17 cellular contexts compared by ENCODE assay signal in the genomic region with DNA sequence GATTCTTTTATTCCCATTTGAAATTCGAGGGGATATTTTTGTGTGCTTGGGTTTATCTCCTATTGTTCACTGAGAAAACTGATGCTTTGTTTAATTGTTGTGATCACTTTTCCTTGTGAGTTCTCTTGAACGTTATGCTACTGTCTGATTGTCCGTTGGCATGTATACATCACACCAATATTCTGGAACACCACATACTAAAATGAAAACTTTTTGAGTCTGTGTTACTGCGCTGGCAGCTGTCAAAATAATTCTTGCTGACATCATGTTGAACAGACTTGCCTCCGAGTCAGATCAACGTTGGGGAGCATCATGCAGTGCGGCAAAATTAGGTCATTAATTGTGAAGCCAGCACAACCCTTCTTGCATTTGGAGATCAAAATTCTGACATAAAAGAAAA. TPM values are rescaled to one million over a fixed set of nuclear protein-coding genes. Genes with fewer than 3 reads are reported as not detected.
"Had no signal": no experiment of that assay in that cellular context is flagged by ENCODE, and none has a peak within 500 bp of the region (broad histone marks: within the 10 kb centered on the region; RNA-seq: fewer than 3 reads in every experiment).

No MANE protein-coding gene starts in this region.

- DNase-seq: activated CD4-positive, alpha-beta T cell treated with anti-CD3 and anti-CD28 coated beads, Interleukin-2, amount 50 U/mL, for 4 hours; activated CD4-positive, CD25-positive, alpha-beta regulatory T cell treated with anti-CD3 and anti-CD28 coated beads, Interleukin-2, amount 50 U/mL, for 72 hours; activated effector memory CD4-positive, alpha-beta T cell treated with anti-CD3 and anti-CD28 coated beads, Interleukin-2, amount 50 U/mL, for 16 hours; activated naive CD8-positive, alpha-beta T cell treated with anti-CD3 and anti-CD28 coated beads for 36 hours; activated T-cell treated with anti-CD3 and anti-CD28 coated beads, Interleukin-2, amount 50 U/mL, for 4 hours; brain microvascular endothelial cell; esophagus squamous epithelium; foreskin fibroblast; stimulated activated CD4-positive, alpha-beta T cell treated with anti-CD3 and anti-CD28 coated beads, Interleukin-4, amount 100 ng/mL, for 4 hours; SW 1271; T-helper 9 cell had no signal

- H3K36me3 ChIP-seq: brain microvascular endothelial cell, esophagus squamous epithelium, tibial nerve had no signal

- H3K36me3 Mint-ChIP-seq: activated naive CD8-positive, alpha-beta T cell treated with anti-CD3 and anti-CD28 coated beads for 36 hours had no signal

- H3K4me1 Mint-ChIP-seq: activated naive CD8-positive, alpha-beta T cell treated with anti-CD3 and anti-CD28 coated beads for 36 hours had no signal

- H3K4me3 Mint-ChIP-seq: activated naive CD8-positive, alpha-beta T cell treated with anti-CD3 and anti-CD28 coated beads for 36 hours; activated T-cell treated with anti-CD3 and anti-CD28 coated beads, Interleukin-2, amount 50 U/mL, for 4 hours had no signal

- ATAC-seq: activated T-cell treated with anti-CD3 and anti-CD28 coated beads, Interleukin-2, amount 50 U/mL, for 4 hours had no signal

- H3K9me3 ChIP-seq: esophagus squamous epithelium, tibial nerve had no signal

- H3K4me1 ChIP-seq: esophagus squamous epithelium, tibial nerve had no signal

- H3K27ac ChIP-seq: brain microvascular endothelial cell, esophagus squamous epithelium, skin epidermis, tibial nerve had no signal

- H3K27me3 ChIP-seq: brain microvascular endothelial cell, esophagus squamous epithelium, tibial nerve had no signal

- H3K4me3 ChIP-seq: esophagus squamous epithelium, skin epidermis, tibial nerve had no signal

- H3K9me3 Mint-ChIP-seq: activated T-cell treated with anti-CD3 and anti-CD28 coated beads, Interleukin-2, amount 50 U/mL, for 4 hours had no signal

- H3K27ac Mint-ChIP-seq: activated naive CD8-positive, alpha-beta T cell treated with anti-CD3 and anti-CD28 coated beads for 36 hours had no signal

RNA-seq across cellular contexts. Expression of gene CPB1, which starts 11.9 kb away (rescaled TPM):
- total RNA-seq: activated naive CD8-positive, alpha-beta T cell treated with anti-CD3 and anti-CD28 coated beads for 36 hours; chondrocyte; esophagus squamous epithelium; lung microvascular endothelial cell; renal cortical epithelial cell had no signal

RNA-seq across cellular contexts. Expression of gene CPA3, which starts 49.4 kb away (rescaled TPM):
- total RNA-seq: activated naive CD8-positive, alpha-beta T cell treated with anti-CD3 and anti-CD28 coated beads for 36 hours; chondrocyte; lung microvascular endothelial cell; renal cortical epithelial cell had no signal
- polyA plus RNA-seq: neural cell had no signal
